ENCODE assay signal across 22 cellular contexts in the genomic region with DNA sequence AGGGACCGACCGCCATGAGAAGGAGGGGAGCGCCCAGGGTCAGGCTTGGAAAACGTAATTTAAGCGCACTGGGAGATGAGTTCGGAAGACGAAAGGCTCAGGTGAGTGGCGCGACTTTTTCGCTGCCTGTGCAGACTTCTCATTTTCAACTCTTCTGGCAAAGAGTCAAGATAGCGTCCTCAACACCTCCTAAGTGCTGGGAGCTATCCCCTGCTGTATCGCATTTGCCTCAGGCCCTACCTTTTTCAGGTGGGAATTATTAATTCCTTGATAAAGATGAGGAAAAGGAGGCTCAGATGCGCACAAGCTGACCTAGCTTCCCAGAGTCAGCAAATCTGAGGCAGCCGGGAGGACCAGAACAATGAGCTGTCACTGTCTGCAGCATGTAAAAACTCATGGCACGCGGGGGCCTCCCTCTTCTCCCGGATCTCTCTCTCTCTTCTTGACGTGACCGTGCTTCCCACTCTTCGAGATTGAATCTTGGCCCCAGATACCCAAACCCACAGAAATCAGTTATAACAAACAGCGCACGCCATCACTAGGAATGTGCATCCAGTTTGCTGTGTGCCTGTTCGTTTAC. TPM values are rescaled to one million over a fixed set of nuclear protein-coding genes. Genes with fewer than 3 reads are reported as not detected.
A peak's percentile ranks its signal among the peaks of the same experiment; 100 is the strongest.
DNase-seq lines count a peak whose midpoint lies in the region; ATAC-seq, FAIRE-seq and TF ChIP-seq lines count a peak whose summit lies in the region.
"Had no signal": no experiment of that assay in that cellular context is flagged by ENCODE, and none has a peak within 500 bp of the region (broad histone marks: within the 10 kb centered on the region; RNA-seq: fewer than 3 reads in every experiment).

No MANE protein-coding gene starts in this region.

- H3K4me3 ChIP-seq in cardiac muscle cell (peak overlapping the region; percentile 40), left lung (no peak overlapping the region)

- H3K4me1 Mint-ChIP-seq in endothelial cell (ENCODE audit: unreplicated experiment): peaks cover 19% of the 10 kb centered on the region
- H3K4me1 Mint-ChIP-seq in nephron progenitor cell: peaks cover 66% of the 10 kb centered on the region
- H3K4me1 Mint-ChIP-seq: activated naive CD4-positive, alpha-beta T cell treated with anti-CD3 and anti-CD28 coated beads, Interleukin-2, amount 10 ng/mL, durations not matched to agents 7 days and 5 days had no signal

- H3K27ac ChIP-seq in cardiac muscle cell (no peak overlapping the region), left lung (no peak overlapping the region)

- H3K36me3 Mint-ChIP-seq in endothelial cell (ENCODE audit: low read depth, unreplicated experiment) (no peaks in the 10 kb centered on the region), nephron progenitor cell (ENCODE audit: low read depth) (no peaks in the 10 kb centered on the region)
- H3K36me3 Mint-ChIP-seq: activated naive CD4-positive, alpha-beta T cell treated with anti-CD3 and anti-CD28 coated beads, Interleukin-2, amount 10 ng/mL, durations not matched to agents 7 days and 5 days; CD4-positive, alpha-beta memory T cell had no signal

- H3K4me1 ChIP-seq in cardiac muscle cell (ENCODE audit: low read depth) (peaks cover 21% of the 10 kb centered on the region), left lung (no peaks in the 10 kb centered on the region)

- no peak for ATAC-seq in left ventricle myocardium superior
- no peak for ATAC-seq in left lung
- ATAC-seq: effector memory CD8-positive, alpha-beta T cell; Right ventricle myocardium inferior had no signal

- FAIRE-seq in urothelium cell line (lab: Jason Lieb, UNC): no peak
- FAIRE-seq: bronchial epithelial cell, GM12892, H54, HTR-8/SVneo had no signal

- H3K27ac Mint-ChIP-seq in endothelial cell (ENCODE audit: unreplicated experiment) (no peak overlapping the region), nephron progenitor cell (no peak overlapping the region)
- H3K27ac Mint-ChIP-seq: activated naive CD4-positive, alpha-beta T cell treated with anti-CD3 and anti-CD28 coated beads, Interleukin-2, amount 10 ng/mL, durations not matched to agents 7 days and 5 days; CD4-positive, alpha-beta memory T cell; effector memory CD8-positive, alpha-beta T cell had no signal

- H3K9me3 ChIP-seq in cardiac muscle cell (ENCODE audit: low read depth) (no peaks in the 10 kb centered on the region), left lung (no peaks in the 10 kb centered on the region)

- H3K27me3 ChIP-seq in cardiac muscle cell: peaks cover 61% of the 10 kb centered on the region
- H3K27me3 ChIP-seq in left lung: peaks cover 25 to 54% of the 10 kb centered on the region in 2 donors

- H3K27me3 Mint-ChIP-seq in endothelial cell (ENCODE audit: unreplicated experiment) (peaks cover under 1% of the 10 kb centered on the region), nephron progenitor cell (ENCODE audit: low read depth, poor library complexity) (peaks cover 70% of the 10 kb centered on the region)

- intact Hi-C loops in left ventricle myocardium superior (cut with micrococcal nuclease): no loop called here
- intact Hi-C loops in left lung (cut with DNase I): loop anchor here in 1 of 2 donors (10.0 kb wide), 2 partner anchors 59 to 139 kb away; no protein-coding TSS in a partner anchor

- TF ChIP-seq CTCF in cardiac muscle cell (IDR thresholded peaks at IDR 0.05; ENCODE audit: low read depth, low read length) (no peak), endothelial cell (IDR thresholded peaks at IDR 0.05; ENCODE audit: unreplicated experiment) (no peak), nephron progenitor cell (IDR thresholded peaks at IDR 0.05) (no peak), left lung (IDR thresholded peaks at IDR 0.05) (no peak)

- no peaks in the 10 kb centered on the region for H3K9me3 Mint-ChIP-seq in endothelial cell (ENCODE audit: unreplicated experiment)
- H3K9me3 Mint-ChIP-seq in nephron progenitor cell: no peaks in the 10 kb centered on the region
- H3K9me3 Mint-ChIP-seq: activated naive CD4-positive, alpha-beta T cell treated with anti-CD3 and anti-CD28 coated beads, Interleukin-2, amount 10 ng/mL, durations not matched to agents 7 days and 5 days; CD4-positive, alpha-beta memory T cell; effector memory CD8-positive, alpha-beta T cell had no signal

- H3K4me3 Mint-ChIP-seq in endothelial cell (ENCODE audit: unreplicated experiment) (peak overlapping the region; percentile 63), nephron progenitor cell (peak overlapping the region; percentile 76)
- H3K4me3 Mint-ChIP-seq: activated naive CD4-positive, alpha-beta T cell treated with anti-CD3 and anti-CD28 coated beads, Interleukin-2, amount 10 ng/mL, durations not matched to agents 7 days and 5 days; CD4-positive, alpha-beta memory T cell; effector memory CD8-positive, alpha-beta T cell had no signal

- H3K36me3 ChIP-seq in cardiac muscle cell (no peaks in the 10 kb centered on the region), left lung (no peaks in the 10 kb centered on the region)

- DNase-seq in cardiac muscle cell (ENCODE audit: low read depth in 1 of 2, low spot score in 1 of 2) (no peak), left ventricle myocardium superior (no peak), endothelial cell (ENCODE audit: low spot score) (peak; percentile 9), nephron progenitor cell (no peak), SHP77 treated with DMSO at 0.1 percent for 48 hours (lab: John Stamatoyannopoulos, UW) (no peak), urothelium cell line (ENCODE audit: low spot score) (no peak), left lung (no peak)
- DNase-seq in activated CD4-positive, alpha-beta T cell treated with anti-CD3 and anti-CD28 coated beads for 1 hour: no peak
- DNase-seq: activated naive CD4-positive, alpha-beta T cell treated with anti-CD3 and anti-CD28 coated beads, Interleukin-2, amount 10 ng/mL, durations not matched to agents 7 days and 5 days; activated T-cell treated with anti-CD3 and anti-CD28 coated beads for 4 hours; CD4-positive, alpha-beta memory T cell; effector memory CD8-positive, alpha-beta T cell; midbrain; NCI-H187 treated with DMSO at 0.1 percent for 48 hours; occipital lobe had no signal

RNA-seq across cellular contexts. Expression of a gene that starts 0.5 kb away (rescaled TPM):
- total RNA-seq in cardiac muscle cell (0.06 and 0.67 TPM in 2 replicates), left ventricle myocardium superior (not detected), endothelial cell (ENCODE audit: unreplicated experiment) (0.69 TPM), left lung (under 1 TPM in 1 of 2 donors, not detected in 1; 0.18 TPM)
- not detected in 2 replicates for polyA plus RNA-seq in cardiac muscle cell
- total RNA-seq: bronchial epithelial cell; CD4-positive, alpha-beta memory T cell; Right ventricle myocardium inferior; T-helper 2 cell treated with Interferon-gamma antibody and Interleukin-4, amounts not matched to agents 100 ng/mL and 5 ng/mL, for 36 hours; ureter had no signal
- polyA plus RNA-seq: CD4-positive, alpha-beta memory T cell had no signal
